9 cellular contexts compared by ENCODE assay signal in genomic region chr13:90615236-90615635, GRCh38.
"Had no signal": no experiment of that assay in that cellular context is flagged by ENCODE, and none has a peak within 500 bp of the region (broad histone marks: within the 10 kb centered on the region; RNA-seq: fewer than 3 reads in every experiment).

No MANE protein-coding gene starts in this region.

- ATAC-seq: HCT116, HepG2 had no signal

- H3K9me3 ChIP-seq: HAP-1 had no signal

- H3K9ac ChIP-seq: GM23248 had no signal

- H3K4me3 Mint-ChIP-seq: HFFc6, IgD-negative memory B cell had no signal

- H3K27ac ChIP-seq: GM23248, HL-60 had no signal

- H3K9me3 Mint-ChIP-seq: HFFc6 had no signal

- H3K36me3 Mint-ChIP-seq: IgD-negative memory B cell had no signal

- FAIRE-seq: HepG2 had no signal

- H3K27me3 Mint-ChIP-seq: IgD-negative memory B cell had no signal

- H3K4me3 ChIP-seq: GM23248, HAP-1 had no signal

- DNase-seq: GM23248, GOT3, H7, HFFc6 had no signal

- H3K36me3 ChIP-seq: HAP-1 had no signal

- H3K27ac Mint-ChIP-seq: HFFc6, IgD-negative memory B cell had no signal

- H3K4me1 Mint-ChIP-seq: IgD-negative memory B cell had no signal

- H3K4me1 ChIP-seq: HAP-1 had no signal
